In the genomic region with DNA sequence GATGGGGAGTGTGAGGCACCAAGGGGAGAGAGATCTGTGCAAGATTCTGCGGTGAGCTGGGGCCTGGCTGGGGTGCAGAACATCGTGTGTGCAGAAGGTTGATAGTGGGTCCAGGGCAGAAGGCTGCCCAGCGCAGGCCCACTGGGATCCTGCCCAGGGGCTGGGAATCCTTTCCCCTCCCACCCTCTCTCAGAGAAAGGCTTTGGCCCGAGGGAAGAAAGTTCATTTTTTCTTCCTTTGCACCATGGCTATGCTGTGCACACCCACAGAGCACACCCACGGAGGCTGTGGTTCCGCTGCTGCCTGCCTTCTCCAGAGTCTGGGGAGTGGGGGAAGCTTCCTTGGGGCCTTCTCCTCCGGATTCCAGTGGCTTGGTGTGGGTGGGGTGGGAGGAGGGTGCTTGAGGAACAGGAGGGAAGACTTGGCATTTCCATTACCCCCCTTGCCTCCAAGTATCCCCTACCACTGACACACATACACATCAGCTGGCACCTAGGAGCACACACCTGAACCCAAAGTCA, we compare ENCODE assay signal across 19 cellular contexts.
"Had no signal": no experiment of that assay in that cellular context is flagged by ENCODE, and none has a peak within 500 bp of the region (broad histone marks: within the 10 kb centered on the region; RNA-seq: fewer than 3 reads in every experiment).

No MANE protein-coding gene starts in this region.

- ATAC-seq: activated CD8-positive, alpha-beta memory T cell treated with anti-CD3 and anti-CD28 coated beads, Interleukin-2, amount 10 ng/mL, durations not matched to agents 7 days and 5 days; activated T-cell treated with anti-CD3 and anti-CD28 coated beads, Interleukin-2, amount 50 U/mL, for 4 hours; right lobe of liver had no signal

- H3K27me3 ChIP-seq: right lobe of liver, testis, vagina had no signal

- H3K36me3 ChIP-seq: esophagus squamous epithelium, neutrophil, right lobe of liver, vagina had no signal

- H3K4me1 ChIP-seq: testis had no signal

- DNase-seq: activated CD4-positive, alpha-beta T cell treated with anti-CD3 and anti-CD28 coated beads for 1 hour; activated CD4-positive, alpha-beta T cell treated with anti-CD3 and anti-CD28 coated beads, Interleukin-2, amount 50 U/mL, for 48 hours; activated CD8-positive, alpha-beta memory T cell treated with anti-CD3 and anti-CD28 coated beads, Interleukin-2, amount 10 ng/mL, durations not matched to agents 7 days and 5 days; activated effector memory CD4-positive, alpha-beta T cell treated with anti-CD3 and anti-CD28 coated beads, Interleukin-2, amount 50 U/mL, for 16 hours; activated T-cell treated with anti-CD3 and anti-CD28 coated beads, Interleukin-2, amount 50 U/mL, for 4 hours; aorta; esophagus squamous epithelium; foreskin fibroblast; glutamatergic neuron; immature natural killer cell; left cardiac atrium; naive B cell; stimulated activated CD4-positive, alpha-beta T cell treated with anti-CD3 and anti-CD28 coated beads, Interleukin-12 subunit alpha, Interleukin-12 subunit beta, amount 100 ng/mL, for 4 hours; stimulated activated naive CD4-positive, alpha-beta T cell; testis had no signal

- H3K9me3 ChIP-seq: esophagus squamous epithelium, neutrophil, right lobe of liver, testis, vagina had no signal

- H3K4me3 ChIP-seq: esophagus squamous epithelium, lung, right lobe of liver, testis, vagina had no signal

- H3K27ac ChIP-seq: esophagus squamous epithelium, right lobe of liver, testis, vagina had no signal
